ENCODE assay signal across 1 cellular context in the genomic region with DNA sequence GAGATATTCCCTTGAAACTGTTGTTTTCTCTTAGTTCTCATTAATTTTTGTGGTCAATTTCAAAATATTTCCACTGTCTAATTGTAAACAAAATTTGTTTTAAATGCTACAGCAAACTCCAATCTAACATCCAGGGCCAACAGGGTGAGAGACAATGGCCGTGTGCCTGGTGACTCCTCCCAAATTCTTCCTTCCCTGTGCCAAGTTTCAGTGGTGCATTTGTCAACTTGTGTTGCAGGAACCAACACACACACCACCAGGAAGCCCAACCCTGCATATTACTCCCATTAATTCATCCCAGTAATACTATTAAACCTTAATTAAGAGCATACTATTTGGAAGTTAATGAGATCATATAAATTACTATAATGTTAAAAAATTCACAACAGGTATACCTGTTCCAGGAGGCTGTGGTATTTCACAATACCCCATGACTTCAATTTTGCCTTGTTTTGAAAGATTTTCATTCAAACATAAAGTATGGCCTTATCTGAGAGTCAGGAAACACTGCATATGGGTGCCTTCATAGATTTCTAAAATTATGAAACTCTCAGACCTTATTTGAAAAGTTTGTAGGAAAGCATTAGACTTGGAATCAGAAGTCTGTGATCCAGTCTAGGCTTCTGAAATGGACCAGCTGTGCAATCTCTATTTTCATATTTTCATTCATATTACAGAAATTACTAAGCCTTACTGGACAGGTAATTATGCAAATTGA.
TF ChIP-seq lines count a peak whose summit lies in the region.

No MANE protein-coding gene starts in this region.

TF ChIP-seq in endothelial cell of umbilical vein, 7 proteins besides CTCF, POLR2A, EP300 and RAD21:
- TF ChIP-seq GATA2 (IDR thresholded peaks at IDR 0.05; ENCODE audit: insufficient read depth, insufficient read length, low read depth, low read length): no peak
- no peak for TF ChIP-seq FOS (IDR thresholded peaks at IDR 0.05; ENCODE audit: borderline replicate concordance, insufficient read depth, low read length)
- TF ChIP-seq POLR2AphosphoS5 (IDR thresholded peaks at IDR 0.05; ENCODE audit: insufficient read depth, low read depth, low read length): no peak
- TF ChIP-seq MAX (IDR thresholded peaks at IDR 0.05; ENCODE audit: insufficient read depth, insufficient read length): no peak
- TF ChIP-seq EZH2 (IDR thresholded peaks at IDR 0.05; ENCODE audit: borderline replicate concordance, low read depth, low read length, severe bottlenecking): no peak
- TF ChIP-seq MYC (IDR thresholded peaks at IDR 0.05; ENCODE audit: low read depth, low read length): no peak
- TF ChIP-seq JUN (IDR thresholded peaks at IDR 0.05; ENCODE audit: borderline replicate concordance, insufficient read depth, insufficient read length, low read depth): no peak
